In the genomic region with DNA sequence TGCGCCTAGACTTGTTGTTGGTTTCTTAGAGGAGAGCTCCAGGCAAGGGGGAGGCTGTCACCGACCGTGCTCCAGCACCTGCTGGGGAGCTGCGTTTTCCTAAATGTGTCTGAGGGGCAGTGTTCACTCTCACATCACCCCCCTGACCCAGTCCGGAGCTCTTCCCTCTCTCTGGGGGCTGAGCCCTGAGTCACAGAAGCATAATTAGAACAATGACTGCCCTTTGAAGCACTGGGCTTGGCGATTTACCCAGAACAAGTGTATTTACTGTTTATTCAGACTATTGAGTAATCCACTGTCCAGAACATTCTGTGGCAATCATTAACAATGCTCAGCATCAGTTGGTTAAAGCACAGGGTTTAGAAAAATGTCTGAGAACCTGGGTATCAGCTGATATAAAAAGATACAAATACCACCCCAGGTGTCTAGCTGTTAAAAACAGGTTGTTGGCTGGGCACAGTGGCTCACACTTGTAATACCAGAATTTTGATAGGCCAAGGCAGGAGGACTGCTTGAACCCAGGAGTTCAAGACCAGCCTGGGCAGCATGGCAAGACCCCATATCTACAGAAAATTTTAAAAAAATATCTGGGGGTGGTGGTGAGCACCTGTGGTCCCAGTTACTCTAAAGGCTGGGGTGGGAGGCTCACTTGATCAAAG, we compare ENCODE assay signal across 10 cellular contexts. TPM values are rescaled to one million over a fixed set of nuclear protein-coding genes. Genes with fewer than 3 reads are reported as not detected.
DNase-seq lines count a peak whose midpoint lies in the region; ATAC-seq, FAIRE-seq and TF ChIP-seq lines count a peak whose summit lies in the region.
"Had no signal": no experiment of that assay in that cellular context is flagged by ENCODE, and none has a peak within 500 bp of the region (broad histone marks: within the 10 kb centered on the region; RNA-seq: fewer than 3 reads in every experiment).

No MANE protein-coding gene starts in this region.

- no peaks in the 10 kb centered on the region for H3K9me3 Mint-ChIP-seq in activated CD4-positive, alpha-beta memory T cell treated with anti-CD3 and anti-CD28 coated beads for 36 hours
- H3K9me3 Mint-ChIP-seq: brain had no signal

- H3K27ac Mint-ChIP-seq in activated CD4-positive, alpha-beta memory T cell treated with anti-CD3 and anti-CD28 coated beads for 36 hours = no peak overlapping the region

- FAIRE-seq in bronchial epithelial cell (lab: Jason Lieb, UNC) (peak; percentile 72), D721Med (lab: Jason Lieb, UNC) (no peak)

- intact Hi-C loops in activated CD4-positive, alpha-beta memory T cell treated with anti-CD3 and anti-CD28 coated beads for 36 hours (cut with micrococcal nuclease) = no loop called here

- no peaks in the 10 kb centered on the region for H3K27me3 Mint-ChIP-seq in activated CD4-positive, alpha-beta memory T cell treated with anti-CD3 and anti-CD28 coated beads for 36 hours

- no peak for TF ChIP-seq CTCF in bronchial epithelial cell (IDR thresholded peaks at IDR 0.05; ENCODE audit: insufficient read depth, low read length, severe bottlenecking)
- TF ChIP-seq CTCF in D721Med (IDR thresholded peaks at IDR 0.05; ENCODE audit: insufficient read depth, missing control alignments) = no peak

- H3K4me3 ChIP-seq in bronchial epithelial cell (ENCODE audit: low read depth, low read length) (no peak overlapping the region), skeletal muscle cell (ENCODE audit: low read depth, low read length) (no peak overlapping the region)

- no peaks in the 10 kb centered on the region for H3K36me3 ChIP-seq in bronchial epithelial cell (ENCODE audit: control insufficient read depth, insufficient read depth, low read length)

- POLR2A ChIA-PET in activated CD4-positive, alpha-beta memory T cell treated with anti-CD3 and anti-CD28 coated beads for 36 hours (lab: Charles Lee) = no interaction called here

- DNase-seq in ELR (ENCODE audit: low read depth) (peak; percentile 47), bronchial epithelial cell (ENCODE audit: low read depth) (peak; percentile 58), iris pigment epithelial cell (ENCODE audit: low read depth) (peak; percentile 92), skeletal muscle cell (ENCODE audit: low read depth) (peak; percentile 65), D721Med (ENCODE audit: insufficient read length, low spot score) (no peak)
- no peak for DNase-seq in activated CD4-positive, alpha-beta memory T cell treated with anti-CD3 and anti-CD28 coated beads for 36 hours
- DNase-seq: activated CD4-positive, CD25-positive, alpha-beta regulatory T cell treated with anti-CD3 and anti-CD28 coated beads, Interleukin-2, amount 50 U/mL, for 72 hours had no signal

- H3K36me3 Mint-ChIP-seq in activated CD4-positive, alpha-beta memory T cell treated with anti-CD3 and anti-CD28 coated beads for 36 hours = peaks cover 3% of the 10 kb centered on the region
- H3K36me3 Mint-ChIP-seq: brain had no signal

- no peak overlapping the region for H3K4me3 Mint-ChIP-seq in activated CD4-positive, alpha-beta memory T cell treated with anti-CD3 and anti-CD28 coated beads for 36 hours

- H3K4me1 Mint-ChIP-seq in activated CD4-positive, alpha-beta memory T cell treated with anti-CD3 and anti-CD28 coated beads for 36 hours (ENCODE audit: low read depth) = peaks cover 14% of the 10 kb centered on the region

- no peak for ATAC-seq in GM21529 (IDR thresholded peaks at IDR 0.05; ENCODE audit: unreplicated experiment)
- ATAC-seq in GM21423 (IDR thresholded peaks at IDR 0.05; ENCODE audit: unreplicated experiment) = no peak

- H3K27me3 ChIP-seq in bronchial epithelial cell (ENCODE audit: control insufficient read depth, insufficient read depth, low read length) = no peaks in the 10 kb centered on the region

- CTCF ChIA-PET in activated CD4-positive, alpha-beta memory T cell treated with anti-CD3 and anti-CD28 coated beads for 36 hours (lab: Charles Lee) = no interaction called here

RNA-seq across cellular contexts. Expression of a gene that starts 8.1 kb away (rescaled TPM):
- 1.1 and 1.5 TPM in 2 replicates for total RNA-seq in bronchial epithelial cell
- 10 to 100 TPM; 25.0 to 25.9 TPM for total RNA-seq in activated CD4-positive, alpha-beta memory T cell treated with anti-CD3 and anti-CD28 coated beads for 36 hours

RNA-seq across cellular contexts. Expression of a gene that starts 32.5 kb away (rescaled TPM):
- total RNA-seq in bronchial epithelial cell = 101 and 121 TPM in 2 replicates
- 100 to 1,000 TPM; 155 to 163 TPM for total RNA-seq in activated CD4-positive, alpha-beta memory T cell treated with anti-CD3 and anti-CD28 coated beads for 36 hours

RNA-seq across cellular contexts. Expression of a gene that starts 35.4 kb away (rescaled TPM):
- total RNA-seq in bronchial epithelial cell = 1.6 and 6.3 TPM in 2 replicates
- total RNA-seq in activated CD4-positive, alpha-beta memory T cell treated with anti-CD3 and anti-CD28 coated beads for 36 hours = 1 to 10 TPM; 1.6 to 3.0 TPM

Comparison
In these comparisons a context has a peak if more than half of its experiments do, and no peak if none do; other contexts are left out.
1. DNase-seq: peak in ELR (single experiment), bronchial epithelial cell (single experiment), iris pigment epithelial cell (single experiment) and skeletal muscle cell (single experiment); none in D721Med (single experiment) and activated CD4-positive, alpha-beta memory T cell treated with anti-CD3 and anti-CD28 coated beads for 36 hours (single experiment).
2. RNA of a gene that starts 8.1 kb away (total RNA-seq): 25.0 to 25.9 TPM in activated CD4-positive, alpha-beta memory T cell treated with anti-CD3 and anti-CD28 coated beads for 36 hours; 1.1 to 1.5 TPM in bronchial epithelial cell; every median in the first group is over 10 times any median in the second.